10 cellular contexts compared by ENCODE assay signal in the genomic region with DNA sequence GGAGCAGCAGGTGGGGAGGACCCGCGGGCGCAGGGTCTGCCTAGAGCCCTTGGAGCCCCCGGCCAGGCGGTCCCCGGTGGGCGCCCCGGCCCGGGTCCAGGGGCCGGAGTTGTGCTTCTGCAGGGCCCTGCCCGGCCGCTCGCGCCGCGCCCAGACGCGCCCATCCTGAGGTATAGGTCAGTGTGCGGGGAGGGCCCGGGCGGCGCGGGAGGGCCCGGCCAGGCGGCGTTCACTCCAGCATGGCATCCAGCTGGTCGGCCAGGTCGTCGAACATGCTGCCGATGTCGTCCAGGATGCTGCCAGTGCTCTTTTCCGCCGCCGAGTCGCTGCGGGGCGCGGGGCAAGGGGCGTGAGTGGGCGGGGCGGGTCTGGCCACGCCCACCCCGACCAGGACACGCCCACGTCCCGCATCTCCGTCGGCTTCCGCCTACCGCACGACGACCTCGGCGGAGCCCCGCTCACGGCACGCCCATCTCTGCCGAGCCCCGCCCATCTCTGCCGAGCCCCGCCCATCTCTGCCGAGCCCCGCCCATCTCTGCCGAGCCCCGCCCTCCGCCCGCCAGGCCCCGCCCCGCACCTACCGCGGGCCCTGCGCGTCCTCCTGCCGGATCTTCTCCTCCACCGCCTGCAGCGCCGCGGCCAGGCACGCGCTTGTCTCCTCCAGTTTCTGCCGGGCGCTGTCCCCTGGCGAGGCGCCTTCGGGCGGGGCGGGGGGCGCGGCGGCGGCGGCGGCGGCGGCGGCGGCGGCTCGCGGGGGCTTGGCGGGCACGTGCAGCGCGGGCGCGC. TPM values are rescaled to one million over a fixed set of nuclear protein-coding genes. Genes with fewer than 3 reads are reported as not detected.
DNase-seq lines count a peak whose midpoint lies in the region; ATAC-seq and TF ChIP-seq lines count a peak whose summit lies in the region.
"Had no signal": no experiment of that assay in that cellular context is flagged by ENCODE, and none has a peak within 500 bp of the region (broad histone marks: within the 10 kb centered on the region; RNA-seq: fewer than 3 reads in every experiment).

No MANE protein-coding gene starts in this region.

- intact Hi-C loops in activated CD4-positive, alpha-beta T cell treated with anti-CD3 and anti-CD28 coated beads for 36 hours (cut with DNase I, micrococcal nuclease), result loop anchor here in 1 of 2 experiments (1.0 kb wide), 4 partner anchors 27 to 359 kb away; a partner anchor contains a TSS

- H3K27me3 Mint-ChIP-seq in activated CD4-positive, alpha-beta T cell treated with anti-CD3 and anti-CD28 coated beads for 36 hours, result no peaks in the 10 kb centered on the region
- no peaks in the 10 kb centered on the region for H3K27me3 Mint-ChIP-seq in glutamatergic neuron (ENCODE audit: unreplicated experiment)
- no peaks in the 10 kb centered on the region for H3K27me3 Mint-ChIP-seq in stimulated activated memory B cell treated with anti-CD40 and anti-IgM and Interleukin-4, amounts not matched to agents 10 μg/mL and 1 μg/mL and 100 μg/mL, for 72 hours
- H3K27me3 Mint-ChIP-seq: IgD-negative memory B cell had no signal

- H3K4me1 Mint-ChIP-seq in activated CD4-positive, alpha-beta T cell treated with anti-CD3 and anti-CD28 coated beads for 36 hours, result no peaks in the 10 kb centered on the region
- H3K4me1 Mint-ChIP-seq in glutamatergic neuron (ENCODE audit: low read depth, unreplicated experiment), result peaks cover 1% of the 10 kb centered on the region
- H3K4me1 Mint-ChIP-seq in stimulated activated memory B cell treated with anti-CD40 and anti-IgM and Interleukin-4, amounts not matched to agents 10 μg/mL and 1 μg/mL and 100 μg/mL, for 72 hours, result peaks cover 7% of the 10 kb centered on the region
- H3K4me1 Mint-ChIP-seq: nephron had no signal

- H3K4me3 Mint-ChIP-seq in activated CD4-positive, alpha-beta T cell treated with anti-CD3 and anti-CD28 coated beads for 36 hours, result no peak overlapping the region
- H3K4me3 Mint-ChIP-seq in glutamatergic neuron (ENCODE audit: unreplicated experiment), result no peak overlapping the region
- no peak overlapping the region for H3K4me3 Mint-ChIP-seq in stimulated activated memory B cell treated with anti-CD40 and anti-IgM and Interleukin-4, amounts not matched to agents 10 μg/mL and 1 μg/mL and 100 μg/mL, for 72 hours
- H3K4me3 Mint-ChIP-seq: nephron had no signal

- no peak overlapping the region for H3K27ac Mint-ChIP-seq in activated CD4-positive, alpha-beta T cell treated with anti-CD3 and anti-CD28 coated beads for 36 hours
- no peak overlapping the region for H3K27ac Mint-ChIP-seq in glutamatergic neuron (ENCODE audit: unreplicated experiment)
- no peak overlapping the region for H3K27ac Mint-ChIP-seq in stimulated activated memory B cell treated with anti-CD40 and anti-IgM and Interleukin-4, amounts not matched to agents 10 μg/mL and 1 μg/mL and 100 μg/mL, for 72 hours
- H3K27ac Mint-ChIP-seq: IgD-negative memory B cell, nephron had no signal

- peak; percentile 70 for DNase-seq in activated CD4-positive, alpha-beta T cell treated with anti-CD3 and anti-CD28 coated beads for 36 hours
- no peak for DNase-seq in activated CD4-positive, alpha-beta T cell treated with anti-CD3 and anti-CD28 coated beads for 1 hour
- peak; percentile 61 for DNase-seq in activated T-cell treated with anti-CD3 and anti-CD28 coated beads, Interleukin-2, amount 50 U/mL, for 1 hour
- peak; percentile 61 for DNase-seq in glutamatergic neuron
- DNase-seq in NCI-H524 treated with DMSO at 0.1 percent for 48 hours (lab: John Stamatoyannopoulos, UW), result no peak
- no peak for DNase-seq in NCI-H2029 (lab: John Stamatoyannopoulos, UW)
- DNase-seq in medulla oblongata (ENCODE audit: extremely low spot score), result no peak

- no peaks in the 10 kb centered on the region for H3K9me3 Mint-ChIP-seq in activated CD4-positive, alpha-beta T cell treated with anti-CD3 and anti-CD28 coated beads for 36 hours (ENCODE audit: low read depth)
- peaks cover 3% of the 10 kb centered on the region for H3K9me3 Mint-ChIP-seq in glutamatergic neuron (ENCODE audit: unreplicated experiment)
- H3K9me3 Mint-ChIP-seq in stimulated activated memory B cell treated with anti-CD40 and anti-IgM and Interleukin-4, amounts not matched to agents 10 μg/mL and 1 μg/mL and 100 μg/mL, for 72 hours, result no peaks in the 10 kb centered on the region
- H3K9me3 Mint-ChIP-seq: IgD-negative memory B cell, nephron had no signal

- TF ChIP-seq CTCF in glutamatergic neuron (IDR thresholded peaks at IDR 0.05; ENCODE audit: partially characterized antibody, unreplicated experiment), result no peak

- POLR2A ChIA-PET in activated CD4-positive, alpha-beta T cell treated with anti-CD3 and anti-CD28 coated beads for 36 hours (lab: Charles Lee), result no interaction called here

- peaks cover 16% of the 10 kb centered on the region for H3K36me3 Mint-ChIP-seq in activated CD4-positive, alpha-beta T cell treated with anti-CD3 and anti-CD28 coated beads for 36 hours (ENCODE audit: low read depth)
- H3K36me3 Mint-ChIP-seq in glutamatergic neuron (ENCODE audit: unreplicated experiment), result no peaks in the 10 kb centered on the region
- peaks cover 35% of the 10 kb centered on the region for H3K36me3 Mint-ChIP-seq in stimulated activated memory B cell treated with anti-CD40 and anti-IgM and Interleukin-4, amounts not matched to agents 10 μg/mL and 1 μg/mL and 100 μg/mL, for 72 hours

- CTCF ChIA-PET in activated CD4-positive, alpha-beta T cell treated with anti-CD3 and anti-CD28 coated beads for 36 hours (lab: Charles Lee), result no interaction called here

- peak; percentile 80 for ATAC-seq in activated CD4-positive, alpha-beta T cell treated with anti-CD3 and anti-CD28 coated beads for 36 hours
- peak; percentile 17 for ATAC-seq in stimulated activated memory B cell treated with anti-CD40 and anti-IgM and Interleukin-4, amounts not matched to agents 10 μg/mL and 1 μg/mL and 100 μg/mL, for 72 hours

RNA-seq across cellular contexts. Expression of a gene that starts 17.9 kb away (rescaled TPM):
- total RNA-seq in activated CD4-positive, alpha-beta T cell treated with anti-CD3 and anti-CD28 coated beads for 36 hours, result 1 to 10 TPM in 1 of 2 experiments, under 1 TPM in 1; 0.98 to 1.3 TPM
- 31.6 TPM for total RNA-seq in glutamatergic neuron (ENCODE audit: unreplicated experiment)

RNA-seq across cellular contexts. Expression of a gene that starts 22.9 kb away (rescaled TPM):
- 10 to 100 TPM; 70.7 to 93.7 TPM for total RNA-seq in activated CD4-positive, alpha-beta T cell treated with anti-CD3 and anti-CD28 coated beads for 36 hours
- total RNA-seq in glutamatergic neuron (ENCODE audit: unreplicated experiment), result 74.8 TPM

RNA-seq across cellular contexts. Expression of a gene that starts 26.7 kb away (rescaled TPM):
- 10 to 100 TPM; 61.3 to 76.1 TPM for total RNA-seq in activated CD4-positive, alpha-beta T cell treated with anti-CD3 and anti-CD28 coated beads for 36 hours
- 57.9 TPM for total RNA-seq in glutamatergic neuron (ENCODE audit: unreplicated experiment)

RNA-seq across cellular contexts. Expression of a gene that starts 30.1 kb away (rescaled TPM):
- under 1 TPM in 1 of 2 experiments, not detected in 1; 0.21 TPM for total RNA-seq in activated CD4-positive, alpha-beta T cell treated with anti-CD3 and anti-CD28 coated beads for 36 hours
- total RNA-seq in glutamatergic neuron (ENCODE audit: unreplicated experiment), result 292 TPM

RNA-seq across cellular contexts. Expression of a gene that starts 32.1 kb away (rescaled TPM):
- 1 to 10 TPM; 8.0 to 8.8 TPM for total RNA-seq in activated CD4-positive, alpha-beta T cell treated with anti-CD3 and anti-CD28 coated beads for 36 hours
- total RNA-seq in glutamatergic neuron (ENCODE audit: unreplicated experiment), result 30.2 TPM

Comparison
In these comparisons a context has a peak if more than half of its experiments do, and no peak if none do; other contexts are left out.
1. DNase-seq: peak in activated CD4-positive, alpha-beta T cell treated with anti-CD3 and anti-CD28 coated beads for 36 hours (single experiment), activated T-cell treated with anti-CD3 and anti-CD28 coated beads, Interleukin-2, amount 50 U/mL, for 1 hour (single experiment) and glutamatergic neuron (single experiment); none in activated CD4-positive, alpha-beta T cell treated with anti-CD3 and anti-CD28 coated beads for 1 hour (single experiment), NCI-H524 treated with DMSO at 0.1 percent for 48 hours (single experiment), NCI-H2029 (single experiment) and medulla oblongata (single experiment).
2. RNA of a gene that starts 17.9 kb away (total RNA-seq): 31.6 TPM in glutamatergic neuron (single experiment); 0.98 to 1.3 TPM in activated CD4-positive, alpha-beta T cell treated with anti-CD3 and anti-CD28 coated beads for 36 hours; every median in the first group is over 10 times any median in the second.